ENCODE assay signal across 1 cellular context in the genomic region with DNA sequence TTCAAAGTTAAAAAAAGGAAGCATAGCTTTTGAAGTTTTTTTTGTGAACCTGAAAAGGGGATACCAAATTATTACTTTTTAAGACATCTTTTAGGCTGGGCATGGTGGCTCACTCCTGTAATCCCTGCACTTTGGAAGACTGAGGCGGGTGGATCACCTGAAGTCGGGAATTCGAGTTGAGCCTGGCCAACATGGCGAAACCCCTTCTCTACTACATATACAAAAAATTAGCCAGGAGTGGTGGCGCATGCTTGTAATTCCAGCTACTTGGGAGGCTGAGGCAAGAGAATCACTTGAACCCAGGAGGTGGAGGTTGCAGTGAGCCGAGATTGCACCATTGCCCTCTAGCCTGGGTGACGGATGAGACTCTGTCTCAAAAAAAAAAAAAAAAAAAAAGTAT. TPM values are rescaled to one million over a fixed set of nuclear protein-coding genes. Genes with fewer than 3 reads are reported as not detected.
DNase-seq lines count a peak whose midpoint lies in the region.
"Not testable (repeated sequence)": the region's sequence is repeated elsewhere in the genome, so short reads cannot be mapped to it uniquely, and the experiment has no call there.

No MANE protein-coding gene starts in this region.

- H3K4ac ChIP-seq in trophoblast cell (ENCODE audit: low read depth, low read length), result not testable (repeated sequence)

- H3K18ac ChIP-seq in trophoblast cell (ENCODE audit: low read length), result not testable (repeated sequence)

- not testable (repeated sequence) for H2BK120ac ChIP-seq in trophoblast cell (ENCODE audit: insufficient read depth, low read length, poor library complexity)

- no CpG with 5 or more reads among the region's 7 CpGs for WGBS in trophoblast cell (ENCODE audit: extremely low coverage, insufficient coverage, insufficient read length)

- not testable (repeated sequence) for H3K79me2 ChIP-seq in trophoblast cell (ENCODE audit: control insufficient read depth, insufficient read depth, low read length, poor library complexity)

- H3K23ac ChIP-seq in trophoblast cell (ENCODE audit: low read length), result not testable (repeated sequence)

- peak; percentile 66 to 69 for DNase-seq in trophoblast cell

- H3K4me3 ChIP-seq in trophoblast cell (ENCODE audit: low read depth, low read length), result not testable (repeated sequence)

- not testable (repeated sequence) for H3K79me1 ChIP-seq in trophoblast cell (ENCODE audit: low read length)

- not testable (repeated sequence) for H3K14ac ChIP-seq in trophoblast cell (ENCODE audit: low read length)

- H3K4me2 ChIP-seq in trophoblast cell (ENCODE audit: low read length), result not testable (repeated sequence)

- not testable (repeated sequence) for H3K36me3 ChIP-seq in trophoblast cell (ENCODE audit: control insufficient read depth in 1 of 2, insufficient read depth in 2 of 2, low read length in 2 of 2)

- not testable (repeated sequence) for H4K8ac ChIP-seq in trophoblast cell (ENCODE audit: low read depth, low read length)

- H3K4me1 ChIP-seq in trophoblast cell (ENCODE audit: control insufficient read depth in 1 of 2, insufficient read depth in 2 of 2, low read length in 2 of 2), result not testable (repeated sequence)

- H3K27me3 ChIP-seq in trophoblast cell (ENCODE audit: insufficient read depth, low read length), result not testable (repeated sequence)

- not testable (repeated sequence) for H2AFZ ChIP-seq in trophoblast cell (ENCODE audit: insufficient read depth, low read length, poor library complexity)

- not testable (repeated sequence) for H3K9me3 ChIP-seq in trophoblast cell (ENCODE audit: insufficient read depth, low read depth, low read length)

- H2BK5ac ChIP-seq in trophoblast cell (ENCODE audit: low read depth, low read length, poor library complexity), result not testable (repeated sequence)

- H2AK5ac ChIP-seq in trophoblast cell (ENCODE audit: low read length), result not testable (repeated sequence)

- not testable (repeated sequence) for H2BK12ac ChIP-seq in trophoblast cell (ENCODE audit: low read length)

- H3K27ac ChIP-seq in trophoblast cell (ENCODE audit: low read depth, low read length), result not testable (repeated sequence)

- H3K9ac ChIP-seq in trophoblast cell (ENCODE audit: low read length), result not testable (repeated sequence)

- not testable (repeated sequence) for H4K91ac ChIP-seq in trophoblast cell (ENCODE audit: low read depth, low read length)

- not testable (repeated sequence) for H4K12ac ChIP-seq in trophoblast cell (ENCODE audit: low read depth, low read length)

RNA-seq across cellular contexts. Expression of gene RAPGEF2, which starts 10.5 kb away (rescaled TPM):
- 55.6 and 55.9 TPM in 2 replicates for polyA plus RNA-seq in trophoblast cell (2013)
